In genomic region chr10:51176976-51177690, GRCh38 we compare ENCODE assay signal across 22 cellular contexts.
DNase-seq lines count a peak whose midpoint lies in the region; ATAC-seq and TF ChIP-seq lines count a peak whose summit lies in the region.
"Had no signal": no experiment of that assay in that cellular context is flagged by ENCODE, and none has a peak within 500 bp of the region (broad histone marks: within the 10 kb centered on the region; RNA-seq: fewer than 3 reads in every experiment).

No MANE protein-coding gene starts in this region.

- no peak overlapping the region for H3K4me3 ChIP-seq in AG10803 (ENCODE audit: low read length)
- H3K4me3 ChIP-seq: hepatocyte, ovary had no signal

- ATAC-seq in HG03354 (IDR thresholded peaks at IDR 0.05; ENCODE audit: poor library complexity, severe bottlenecking, unreplicated experiment) (peak; percentile 53), HG03432 (IDR thresholded peaks at IDR 0.05; ENCODE audit: unreplicated experiment) (no peak)
- ATAC-seq: activated naive CD8-positive, alpha-beta T cell treated with anti-CD3 and anti-CD28 coated beads, Interleukin-2, amount 50 U/mL, for 24 hours; activated T-cell treated with anti-CD3 and anti-CD28 coated beads, Interleukin-2, amount 50 U/mL, for 4 hours; left lobe of liver; Panc1 had no signal

- TF ChIP-seq CTCF in AG10803 (conservative IDR thresholded peaks at IDR 0.05; ENCODE audit: low read length) = no peak

- DNase-seq in AG10803 (ENCODE audit: low read depth) (peak; percentile 78), astrocyte of the hippocampus (ENCODE audit: low read depth, low spot score) (peak; percentile 26), hepatic stellate cell (ENCODE audit: low spot score) (peak; percentile 42), HuH-7.5 (ENCODE audit: low spot score) (no peak), NAMALWA (ENCODE audit: low spot score) (no peak), DMS 273 treated with DMSO at 0.1 percent for 48 hours (lab: John Stamatoyannopoulos, UW) (no peak)
- DNase-seq: activated CD4-positive, alpha-beta memory T cell treated with anti-CD3 and anti-CD28 coated beads for 36 hours; activated naive CD8-positive, alpha-beta T cell treated with anti-CD3 and anti-CD28 coated beads, Interleukin-2, amount 50 U/mL, for 24 hours; activated T-cell treated with anti-CD3 and anti-CD28 coated beads, Interleukin-2, amount 50 U/mL, for 4 hours; AML-193; KBM-7; NCI-H1417; NCI-H2171; NCI-H82; ovary; small intestine; WERI-Rb-1 had no signal

Comparison
In these comparisons a context has a peak if more than half of its experiments do, and no peak if none do; other contexts are left out.
1. DNase-seq: peak in AG10803 (single experiment), astrocyte of the hippocampus (single experiment) and hepatic stellate cell (single experiment); none in HuH-7.5 (single experiment), NAMALWA (single experiment) and DMS 273 treated with DMSO at 0.1 percent for 48 hours (single experiment).